12 cellular contexts compared by ENCODE assay signal in genomic region chr12:9758119-9758518, GRCh38. TPM values are rescaled to one million over a fixed set of nuclear protein-coding genes. Genes with fewer than 3 reads are reported as not detected.
DNase-seq lines count a peak whose midpoint lies in the region; ATAC-seq and TF ChIP-seq lines count a peak whose summit lies in the region.
"Had no signal": no experiment of that assay in that cellular context is flagged by ENCODE, and none has a peak within 500 bp of the region (broad histone marks: within the 10 kb centered on the region; RNA-seq: fewer than 3 reads in every experiment).

No MANE protein-coding gene starts in this region.

- H4K20me1 ChIP-seq in DND-41 (ENCODE audit: insufficient read depth, low read length) (no peaks in the 10 kb centered on the region), Loucy (ENCODE audit: insufficient read depth, low read length, poor library complexity, severe bottlenecking) (peaks cover 18% of the 10 kb centered on the region)

- H2BK15ac ChIP-seq in neuronal stem cell (ENCODE audit: low read length): no peak overlapping the region

- H3K9me2 ChIP-seq in Loucy (replicated peaks; ENCODE audit: low read depth, low read length): no peaks in the 10 kb centered on the region

- TF ChIP-seq POLR2A in spleen (IDR thresholded peaks at IDR 0.05): no peak

- H3K9ac ChIP-seq in DND-41 (ENCODE audit: low read depth, low read length): peak overlapping the region; percentile 70
- peak overlapping the region; percentile 78 for H3K9ac ChIP-seq in Loucy (ENCODE audit: low read depth, low read length, poor library complexity, severe bottlenecking)
- H3K9ac ChIP-seq in neuronal stem cell (ENCODE audit: low read depth, low read length, poor library complexity): no peak overlapping the region

- H3K4me3 Mint-ChIP-seq in activated naive CD8-positive, alpha-beta T cell: peak overlapping the region; percentile 100

- H3K4me1 ChIP-seq in DND-41 (ENCODE audit: insufficient read depth, low read length) (peaks cover 61% of the 10 kb centered on the region), Loucy (ENCODE audit: insufficient read depth, low read length, poor library complexity, severe bottlenecking) (peaks cover 36% of the 10 kb centered on the region), spleen (peaks cover 0 to 87% (median 49%) of the 10 kb centered on the region in 6 donors), neuronal stem cell (ENCODE audit: control insufficient read depth in 2 of 2, insufficient read depth in 1 of 2, low read depth in 1 of 2, low read length in 2 of 2) (peaks cover 3% of the 10 kb centered on the region in 2 donors)

- ATAC-seq in DND-41 (ENCODE audit: insufficient read depth, low read depth): peak; percentile 35; the same call in 2 of the 3 replicates

- WGBS in spleen, 5 donors: 30 to 47% (median 41%) methylated on average over 3 of the region's 3 CpGs
- WGBS in neuronal stem cell (ENCODE audit: extremely low coverage in 2 of 2, insufficient read length in 2 of 2, insufficient replicate concordance in 1 of 2), 2 donors: no CpG with 5 or more reads among the region's 3 CpGs

- no peaks in the 10 kb centered on the region for H3K79me1 ChIP-seq in neuronal stem cell (ENCODE audit: low read depth, low read length)

- no peak overlapping the region for H2BK120ac ChIP-seq in neuronal stem cell (ENCODE audit: low read depth, low read length)

- DNase-seq in DND-41 (no peak), spleen (no peak), neuronal stem cell (ENCODE audit: low spot score) (no peak), HUDEP-2 (lab: John Stamatoyannopoulos, UW; ENCODE audit: unreplicated experiment in 76 of 76) (no peak), COR-L47 (lab: John Stamatoyannopoulos, UW) (no peak)
- DNase-seq: kidney had no signal

- H4K8ac ChIP-seq in neuronal stem cell (ENCODE audit: low read depth, low read length): no peak overlapping the region

- H3K27ac ChIP-seq in DND-41 (ENCODE audit: low read length) (peak overlapping the region; percentile 92), spleen (peak overlapping the region in 7 of 8 donors; percentile 78 to 90 (median 86)), neuronal stem cell (replicated peaks; ENCODE audit: low read length) (no peak overlapping the region)
- H3K27ac ChIP-seq: VCaP had no signal

- H3K4me3 ChIP-seq in DND-41 (ENCODE audit: low read depth in 1 of 2, low read length in 2 of 2) (peak overlapping the region; percentile 39 to 63), Loucy (ENCODE audit: low read length, poor library complexity, severe bottlenecking) (peak overlapping the region; percentile 79), spleen (peak overlapping the region; percentile 37 to 72 (median 43)), neuronal stem cell (ENCODE audit: low read length in 2 of 2) (no peak overlapping the region)

- H3K36me3 Mint-ChIP-seq in activated naive CD8-positive, alpha-beta T cell: peaks cover 55% of the 10 kb centered on the region

- H2BK12ac ChIP-seq in neuronal stem cell (ENCODE audit: low read length): no peak overlapping the region

- H3K79me2 ChIP-seq in DND-41 (ENCODE audit: insufficient read depth, low read length) (peaks cover 56% of the 10 kb centered on the region), Loucy (ENCODE audit: insufficient read depth, low read length) (peaks cover 86% of the 10 kb centered on the region)

- peaks cover 45% of the 10 kb centered on the region for H3K4me1 Mint-ChIP-seq in activated naive CD8-positive, alpha-beta T cell (ENCODE audit: low read depth)

- H3K4me2 ChIP-seq in DND-41 (ENCODE audit: insufficient read depth, low read length): peak overlapping the region; percentile 71
- H3K4me2 ChIP-seq in Loucy (ENCODE audit: low read depth, low read length, poor library complexity, severe bottlenecking): peak overlapping the region; percentile 98
- H3K4me2 ChIP-seq in neuronal stem cell (ENCODE audit: insufficient read depth, low read length, poor library complexity, severe bottlenecking): no peak overlapping the region

- H4K91ac ChIP-seq in neuronal stem cell (ENCODE audit: low read depth, low read length, poor library complexity): no peak overlapping the region

- H2AK5ac ChIP-seq in neuronal stem cell (ENCODE audit: low read depth, low read length): no peak overlapping the region

- H3K36me3 ChIP-seq in DND-41 (ENCODE audit: insufficient read depth, low read length) (peaks cover 37% of the 10 kb centered on the region), Loucy (ENCODE audit: insufficient read depth, low read length) (peaks cover 31% of the 10 kb centered on the region), spleen (peaks cover 0 to 37% (median 19%) of the 10 kb centered on the region in 6 donors), neuronal stem cell (replicated peaks in 1 of 2; ENCODE audit: control insufficient read depth in 2 of 2, insufficient read depth in 2 of 2, low read length in 2 of 2) (no peaks in the 10 kb centered on the region)

- peak overlapping the region; percentile 53 for H2AFZ ChIP-seq in DND-41 (ENCODE audit: low read depth, low read length)
- H2AFZ ChIP-seq in Loucy (ENCODE audit: low read length): no peak overlapping the region
- H2AFZ ChIP-seq in neuronal stem cell (ENCODE audit: low read length): no peak overlapping the region

- H3K27me3 ChIP-seq in DND-41 (ENCODE audit: insufficient read depth, low read length, poor library complexity) (no peaks in the 10 kb centered on the region), Loucy (ENCODE audit: insufficient read depth, low read length, poor library complexity, severe bottlenecking) (no peaks in the 10 kb centered on the region), spleen (replicated peaks in 1 of 7) (no peaks in the 10 kb centered on the region), neuronal stem cell (ENCODE audit: control insufficient read depth in 3 of 3, insufficient read depth in 3 of 3, low read depth in 1 of 3, low read length in 3 of 3) (peaks cover 0 to 5% (median 0%) of the 10 kb centered on the region in 3 experiments)

- H3K4ac ChIP-seq in neuronal stem cell (ENCODE audit: low read length): no peak overlapping the region

- intact Hi-C loops in spleen (cut with DNase I; ENCODE audit: low total_unique reads): no loop called here

- H3K23ac ChIP-seq in neuronal stem cell (ENCODE audit: low read depth, low read length, poor library complexity): no peak overlapping the region

- no peak overlapping the region for H3K18ac ChIP-seq in neuronal stem cell (ENCODE audit: low read length)

- peaks cover 5% of the 10 kb centered on the region; the same call in 1 of the 2 replicates for H3F3A ChIP-seq in Loucy (ENCODE audit: low read depth)

- H3K9me3 ChIP-seq in DND-41 (ENCODE audit: insufficient read depth, low read length, severe bottlenecking) (no peaks in the 10 kb centered on the region), Loucy (ENCODE audit: insufficient read depth, low read depth, low read length) (no peaks in the 10 kb centered on the region), spleen (no peaks in the 10 kb centered on the region), neuronal stem cell (replicated peaks in 1 of 2; ENCODE audit: control insufficient read depth in 2 of 2, insufficient read depth in 1 of 2, low read depth in 1 of 2, low read length in 2 of 2) (no peaks in the 10 kb centered on the region)

- no peak overlapping the region for H2BK5ac ChIP-seq in neuronal stem cell (ENCODE audit: low read length)

- H3K27ac Mint-ChIP-seq in activated naive CD8-positive, alpha-beta T cell: peak overlapping the region; percentile 100

- no peak overlapping the region for H3K14ac ChIP-seq in neuronal stem cell (ENCODE audit: low read length)

- H3K27me3 Mint-ChIP-seq in activated naive CD8-positive, alpha-beta T cell: no peaks in the 10 kb centered on the region

- H3K9me3 Mint-ChIP-seq in activated naive CD8-positive, alpha-beta T cell (ENCODE audit: low read depth): no peaks in the 10 kb centered on the region

- TF ChIP-seq CTCF in DND-41 (IDR thresholded peaks at IDR 0.05; ENCODE audit: borderline replicate concordance, extremely low read depth, low read length, poor library complexity, severe bottlenecking): no peak
- TF ChIP-seq CTCF in Loucy (conservative IDR thresholded peaks at IDR 0.05; ENCODE audit: low read length): no peak
- no peak for TF ChIP-seq CTCF in spleen (IDR thresholded peaks at IDR 0.05 in 8 of 11, conservative IDR thresholded peaks at IDR 0.05 in 3 of 11)

RNA-seq across cellular contexts. Expression of gene CD69, which starts 2.6 kb away (rescaled TPM):
- total RNA-seq in spleen: 100 to 1,000 TPM in 1 of 7 donors, 10 to 100 TPM in 6; 29.5 to 123 (median 65.6) TPM
- polyA plus RNA-seq in spleen: 10 to 100 TPM; 49.2 to 71.6 (median 55.1) TPM
- not detected for polyA plus RNA-seq in neuronal stem cell (2013, experiment 1 of 2)
- not detected for polyA plus RNA-seq in neuronal stem cell (2013, experiment 2 of 2)
- total RNA-seq: fibroblast of villous mesenchyme, RPMI7951 had no signal

RNA-seq across cellular contexts. Expression of gene CLECL1, which starts 25.2 kb away (rescaled TPM):
- total RNA-seq in spleen: 10 to 100 TPM in 6 of 7 donors, 1 to 10 TPM in 1; 6.3 to 18.1 (median 13.2) TPM
- 100 to 1,000 TPM in 1 of 3 donors, 10 to 100 TPM in 2; 24.2 to 103 (median 40.4) TPM for polyA plus RNA-seq in spleen
- polyA plus RNA-seq in neuronal stem cell (2013, experiment 1 of 2): not detected
- not detected for polyA plus RNA-seq in neuronal stem cell (2013, experiment 2 of 2)
- total RNA-seq: fibroblast of villous mesenchyme, RPMI7951 had no signal
- polyA plus RNA-seq: neural cell had no signal

Comparison
In these comparisons a context has a peak if more than half of its experiments do, and no peak if none do; other contexts are left out.
1. H3K4me3 ChIP-seq: peak in DND-41 (2 of 2), Loucy (single experiment) and spleen (8 of 8); none in neuronal stem cell (0 of 2).